17 cellular contexts compared by ENCODE assay signal in genomic region chr15:85753261-85753660, GRCh38. TPM values are rescaled to one million over a fixed set of nuclear protein-coding genes. Genes with fewer than 3 reads are reported as not detected.
DNase-seq lines count a peak whose midpoint lies in the region; ATAC-seq, FAIRE-seq and TF ChIP-seq lines count a peak whose summit lies in the region.
"Had no signal": no experiment of that assay in that cellular context is flagged by ENCODE, and none has a peak within 500 bp of the region (broad histone marks: within the 10 kb centered on the region; RNA-seq: fewer than 3 reads in every experiment).

No MANE protein-coding gene starts in this region.

- H3K79me1 ChIP-seq in H1 (ENCODE audit: low read depth, low read length) = peaks cover 3% of the 10 kb centered on the region

- H3K4me1 ChIP-seq in H1 (replicated peaks in 1 of 4; ENCODE audit: control insufficient read depth in 3 of 4, insufficient read depth in 4 of 4, low read length in 3 of 4) = peaks cover 6 to 43% (median 31%) of the 10 kb centered on the region in 4 experiments
- peaks cover 0 to 8% of the 10 kb centered on the region in 2 donors for H3K4me1 ChIP-seq in naive thymus-derived CD4-positive, alpha-beta T cell (ENCODE audit: control insufficient read depth in 2 of 2, insufficient read depth in 2 of 2, low read length in 2 of 2)

- no peak for TF ChIP-seq CTCF in RWPE1 (conservative IDR thresholded peaks at IDR 0.05; ENCODE audit: low read depth)
- TF ChIP-seq CTCF in H1 (IDR thresholded peaks at IDR 0.05; ENCODE audit: control extremely low read depth in 1 of 3, insufficient read depth in 1 of 3, low read depth in 1 of 3, low read length in 3 of 3) = no peak

- H3K56ac ChIP-seq in H1 (replicated peaks; ENCODE audit: insufficient read length, low read depth, low read length) = no peak overlapping the region

- no peaks in the 10 kb centered on the region for H3K9me3 ChIP-seq in H1 (ENCODE audit: insufficient read depth in 2 of 2, low read depth in 1 of 2, low read length in 1 of 2)
- H3K9me3 ChIP-seq in naive thymus-derived CD4-positive, alpha-beta T cell (ENCODE audit: control insufficient read depth in 2 of 3, low read length in 3 of 3) = no peaks in the 10 kb centered on the region
- H3K9me3 ChIP-seq: BLaER1 treated with 17β-estradiol and CSF1 and Interleukin-3, amounts not matched to agents 10 nM and 100 nM had no signal

- H2BK12ac ChIP-seq in H1 (ENCODE audit: low read depth, low read length) = no peak overlapping the region; the same call in 1 of the 2 replicates

- H3K9me3 Mint-ChIP-seq in activated T-cell treated with anti-CD3 and anti-CD28 coated beads, Interleukin-2, amount 50 U/mL, for 24 hours = no peaks in the 10 kb centered on the region
- H3K9me3 Mint-ChIP-seq in naive thymus-derived CD4-positive, alpha-beta T cell = peaks cover 0 to 4% (median 0%) of the 10 kb centered on the region in 11 donors

- no peak overlapping the region for H2BK120ac ChIP-seq in H1 (replicated peaks; ENCODE audit: low read depth, low read length)

- H3K36me3 Mint-ChIP-seq in activated T-cell treated with anti-CD3 and anti-CD28 coated beads, Interleukin-2, amount 50 U/mL, for 24 hours (ENCODE audit: low read depth) = peaks cover 21% of the 10 kb centered on the region
- H3K36me3 Mint-ChIP-seq in naive thymus-derived CD4-positive, alpha-beta T cell = peaks cover 0 to 18% (median 0%) of the 10 kb centered on the region in 5 donors

- no peak overlapping the region for H3K9ac ChIP-seq in H1 (replicated peaks in 1 of 4; ENCODE audit: extremely low read depth in 1 of 4, low read depth in 3 of 4, low read length in 3 of 4)
- H3K9ac ChIP-seq: BLaER1 treated with 17β-estradiol and CSF1 and Interleukin-3, amounts not matched to agents 10 nM and 100 nM had no signal

- no peak overlapping the region for H2BK20ac ChIP-seq in H1 (ENCODE audit: low read length)

- no peak overlapping the region for H4K8ac ChIP-seq in H1 (ENCODE audit: extremely low read depth, insufficient read depth, low read length)

- no peak overlapping the region for H3K14ac ChIP-seq in H1 (ENCODE audit: insufficient read length)

- TF ChIP-seq RAD21 in H1 (IDR thresholded peaks at IDR 0.05 in 1 of 2, conservative IDR thresholded peaks at IDR 0.05 in 1 of 2; ENCODE audit: low read depth in 2 of 2, low read length in 2 of 2) = no peak

- peaks cover 32% of the 10 kb centered on the region for H3K4me1 Mint-ChIP-seq in activated T-cell treated with anti-CD3 and anti-CD28 coated beads, Interleukin-2, amount 50 U/mL, for 24 hours (ENCODE audit: low read depth)
- H3K4me1 Mint-ChIP-seq in naive thymus-derived CD4-positive, alpha-beta T cell = peaks cover 9 to 42% (median 32%) of the 10 kb centered on the region in 7 donors

- no peak overlapping the region for H3K18ac ChIP-seq in H1 (ENCODE audit: extremely low read depth, low read length)

- H3K27ac Mint-ChIP-seq in activated T-cell treated with anti-CD3 and anti-CD28 coated beads, Interleukin-2, amount 50 U/mL, for 24 hours = peak overlapping the region; percentile 22
- peak overlapping the region in 6 of 9 donors; percentile 65 to 90 (median 82) for H3K27ac Mint-ChIP-seq in naive thymus-derived CD4-positive, alpha-beta T cell

- peaks cover 2% of the 10 kb centered on the region; the same call in 1 of the 2 replicates for H3K23me2 ChIP-seq in H1 (ENCODE audit: low read depth, low read length)

- H3K4me2 ChIP-seq in H1 (ENCODE audit: insufficient read depth in 1 of 2, low read depth in 2 of 2, low read length in 2 of 2) = no peak overlapping the region

- no peak for ATAC-seq in naive thymus-derived CD4-positive, alpha-beta T cell
- no peak for ATAC-seq in HG03439 (IDR thresholded peaks at IDR 0.05; ENCODE audit: unreplicated experiment)
- no peak for ATAC-seq in HG03175 (IDR thresholded peaks at IDR 0.05; ENCODE audit: unreplicated experiment)
- ATAC-seq: GM12878, HCT116 had no signal

- no peak overlapping the region for H3K4me3 ChIP-seq in H1 (ENCODE audit: extremely low read depth in 1 of 4, insufficient read depth in 2 of 4, low read depth in 3 of 4, low read length in 4 of 4)
- H3K4me3 ChIP-seq in naive thymus-derived CD4-positive, alpha-beta T cell (ENCODE audit: low read length) = no peak overlapping the region
- H3K4me3 ChIP-seq: BLaER1 treated with 17β-estradiol and CSF1 and Interleukin-3, amounts not matched to agents 10 nM and 100 nM; GM12878 had no signal

- no peak for DNase-seq in activated T-cell treated with anti-CD3 and anti-CD28 coated beads, Interleukin-2, amount 50 U/mL, for 24 hours
- DNase-seq in activated T-cell treated with anti-CD3 and anti-CD28 coated beads for 4 hours (no peak), RWPE1 (ENCODE audit: low spot score) (no peak), H1 (ENCODE audit: low read depth in 1 of 2, low spot score in 2 of 2) (no peak), NCI-H1105 treated with DMSO at 0.1 percent for 48 hours (lab: John Stamatoyannopoulos, UW) (no peak)
- no peak for DNase-seq in naive thymus-derived CD4-positive, alpha-beta T cell
- DNase-seq: COR-L47, DMS53, NCI-H345, NCI-H69 had no signal

- H3K4ac ChIP-seq in H1 (replicated peaks; ENCODE audit: insufficient read length, low read depth, low read length) = no peak overlapping the region

- H3K27me3 ChIP-seq in H1 (replicated peaks in 1 of 4; ENCODE audit: control insufficient read depth in 3 of 4, extremely low read depth in 1 of 4, insufficient read depth in 3 of 4, low read length in 3 of 4) = no peaks in the 10 kb centered on the region
- H3K27me3 ChIP-seq in naive thymus-derived CD4-positive, alpha-beta T cell (ENCODE audit: control insufficient read depth in 2 of 2, insufficient read depth in 2 of 2, low read length in 2 of 2) = no peaks in the 10 kb centered on the region
- H3K27me3 ChIP-seq: BLaER1 treated with 17β-estradiol and CSF1 and Interleukin-3, amounts not matched to agents 10 nM and 100 nM had no signal

- H2AK5ac ChIP-seq in H1 (ENCODE audit: low read depth, low read length) = no peak overlapping the region

- H3K36me3 ChIP-seq in H1 (ENCODE audit: control insufficient read depth in 2 of 4, insufficient read depth in 4 of 4, low read length in 3 of 4) = peaks cover 0 to 7% (median 0%) of the 10 kb centered on the region in 4 experiments; a peak in 1 of 8 replicates
- H3K36me3 ChIP-seq in naive thymus-derived CD4-positive, alpha-beta T cell (ENCODE audit: control insufficient read depth in 2 of 3, insufficient read depth in 3 of 3, low read length in 3 of 3) = peaks cover 0 to 15% (median 0%) of the 10 kb centered on the region in 3 experiments

- TF ChIP-seq EP300 in H1 (IDR thresholded peaks at IDR 0.05; ENCODE audit: borderline replicate concordance in 1 of 2, low read depth in 2 of 2, low read length in 2 of 2) = no peak

- no peak for FAIRE-seq in H1 (lab: Jason Lieb, UNC)
- FAIRE-seq: GM12878, GM18507, HTR-8/SVneo had no signal

- POLR2A ChIA-PET in RWPE1 (lab: Yijun Ruan, JAX; ENCODE audit: low non-redundant PET) = no interaction called here
- POLR2A ChIA-PET in H1 (lab: Charles Lee; ENCODE audit: partially characterized antibody) = no interaction called here
- POLR2A ChIA-PET in naive thymus-derived CD4-positive, alpha-beta T cell (lab: Charles Lee) = no interaction called here

- no peak overlapping the region for H3K23ac ChIP-seq in H1 (ENCODE audit: insufficient read length)

- peak overlapping the region; percentile 0 for H4K91ac ChIP-seq in H1 (replicated peaks; ENCODE audit: insufficient read length, low read length)

- WGBS in H1 (ENCODE audit: extremely low coverage in 1 of 2, insufficient coverage in 1 of 2, insufficient read length in 1 of 2, insufficient replicate concordance in 2 of 2, low coverage in 1 of 2, low lambda C conversion rate in 2 of 2, missing lambda C conversion rate in 1 of 2), 2 experiments = 64% methylated on average over 1 of the region's 1 CpG; no CpG with 5 or more reads in 1 of the 2 experiments

- H4K20me1 ChIP-seq in H1 (replicated peaks in 1 of 2; ENCODE audit: control insufficient read depth in 1 of 2, insufficient read depth in 2 of 2, low read length in 2 of 2) = peaks cover 0 to 4% of the 10 kb centered on the region in 2 experiments

- no peak for TF ChIP-seq POLR2A in H1 (IDR thresholded peaks at IDR 0.05; ENCODE audit: control extremely low read depth in 1 of 2, low read depth in 2 of 2, low read length in 2 of 2)

- H3K27me3 Mint-ChIP-seq in activated T-cell treated with anti-CD3 and anti-CD28 coated beads, Interleukin-2, amount 50 U/mL, for 24 hours = no peaks in the 10 kb centered on the region
- no peaks in the 10 kb centered on the region for H3K27me3 Mint-ChIP-seq in naive thymus-derived CD4-positive, alpha-beta T cell

- H3K79me2 ChIP-seq in H1 (ENCODE audit: control insufficient read depth in 1 of 2, insufficient read depth in 2 of 2, low read length in 2 of 2) = no peaks in the 10 kb centered on the region

- no peak overlapping the region for H2BK15ac ChIP-seq in H1 (ENCODE audit: low read length)

- 0 out of 2 replicates have a peak overlapping the region, but pooled peaks have one; percentile 71 for H2BK5ac ChIP-seq in H1 (ENCODE audit: low read depth, low read length)

- CTCF ChIA-PET in RWPE1 (lab: Yijun Ruan, JAX) (no interaction called here), H1 (lab: Charles Lee; ENCODE audit: partially characterized antibody) (interaction anchor here (1.1 to 1.6 kb wide), 2 partner anchors 38 to 87 kb away, joined by 3 to 7 read pairs; no protein-coding TSS in a partner anchor)
- CTCF ChIA-PET in naive thymus-derived CD4-positive, alpha-beta T cell (lab: Charles Lee) = no interaction called here

- no peak overlapping the region for H2AFZ ChIP-seq in H1 (ENCODE audit: low read length)

- H4K5ac ChIP-seq in H1 (ENCODE audit: insufficient read length, low read depth, low read length) = no peak overlapping the region

- intact Hi-C loops in naive thymus-derived CD4-positive, alpha-beta T cell (cut with micrococcal nuclease) = no loop called here

- H3K27ac ChIP-seq in RWPE1 = peak overlapping the region; percentile 78; the same call in 1 of the 2 replicates
- no peak overlapping the region for H3K27ac ChIP-seq in H1 (ENCODE audit: low read depth, low read length)
- peak overlapping the region; percentile 8 for H3K27ac ChIP-seq in naive thymus-derived CD4-positive, alpha-beta T cell (ENCODE audit: low read depth, low read length)

- H3K4me3 Mint-ChIP-seq in activated T-cell treated with anti-CD3 and anti-CD28 coated beads, Interleukin-2, amount 50 U/mL, for 24 hours = no peak overlapping the region
- no peak overlapping the region for H3K4me3 Mint-ChIP-seq in naive thymus-derived CD4-positive, alpha-beta T cell

RNA-seq across cellular contexts. Expression of gene KLHL25, which starts 41.5 kb away (rescaled TPM):
- total RNA-seq in H1 (2021; fragmentation: NEBNext Ultra II Directional; extraction: Animal tissue kit (Norgen Biotek cat#: 25700)) = 16.5 and 17.1 TPM in 2 replicates
- 22.0 and 28.6 TPM in 2 replicates for polyA plus RNA-seq in H1 (2011; rRNA removed)
- 19.5 TPM for polyA plus RNA-seq in H1 (2011; cell fraction: cytosol; rRNA removed)
- polyA plus RNA-seq in H1 (2011; cell fraction: nucleus; rRNA removed) = 35.3 TPM
- 10.2 to 16.3 TPM (median 14.4 TPM) in 4 replicates for polyA plus RNA-seq in H1 (2012, experiment 1 of 2)
- polyA plus RNA-seq in H1 (2012, experiment 2 of 2) = 13.3 TPM
- 7.5 TPM for polyA plus RNA-seq in H1 (2013, experiment 1 of 2)
- 6.3 TPM for polyA plus RNA-seq in H1 (2013, experiment 2 of 2)
- 17.1 and 19.3 TPM in 2 replicates for polyA minus RNA-seq in H1 (2011; rRNA and poly(A)+ RNA removed)
- 14.2 TPM for polyA minus RNA-seq in H1 (2011; cell fraction: cytosol; rRNA and poly(A)+ RNA removed)
- polyA minus RNA-seq in H1 (2011; cell fraction: nucleus; rRNA and poly(A)+ RNA removed) = 28.4 TPM
- 10 to 100 TPM in 3 of 5 experiments, 1 to 10 TPM in 2; 5.5 to 13.1 (median 10.6) TPM for total RNA-seq in naive thymus-derived CD4-positive, alpha-beta T cell
- polyA plus RNA-seq in naive thymus-derived CD4-positive, alpha-beta T cell = 1 to 10 TPM; 1.2 to 4.0 TPM
